In the genomic region with DNA sequence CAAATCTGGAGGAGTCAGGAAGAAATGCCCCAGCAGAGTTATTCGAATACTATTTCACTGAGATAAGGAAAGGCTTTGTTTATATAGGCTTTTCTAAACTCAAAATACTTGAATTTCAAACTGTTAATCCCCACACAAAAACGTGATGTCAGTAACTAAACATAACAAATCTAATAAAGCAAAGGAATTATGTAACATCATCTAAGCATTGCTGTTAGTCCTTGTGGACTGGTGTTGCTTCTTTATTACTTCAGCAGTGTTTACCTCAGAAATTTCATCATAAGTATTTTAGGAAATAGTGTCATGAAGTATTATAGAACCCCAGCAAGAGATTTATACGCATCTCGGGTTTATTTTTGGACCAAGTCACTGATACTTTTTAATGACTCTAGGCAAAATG, we compare ENCODE assay signal across 19 cellular contexts. TPM values are rescaled to one million over a fixed set of nuclear protein-coding genes. Genes with fewer than 3 reads are reported as not detected.
DNase-seq lines count a peak whose midpoint lies in the region; ATAC-seq and TF ChIP-seq lines count a peak whose summit lies in the region.
"Had no signal": no experiment of that assay in that cellular context is flagged by ENCODE, and none has a peak within 500 bp of the region (broad histone marks: within the 10 kb centered on the region; RNA-seq: fewer than 3 reads in every experiment).

No MANE protein-coding gene starts in this region.

- H3K27me3 ChIP-seq in right atrium auricular region (no peaks in the 10 kb centered on the region), left lung (no peaks in the 10 kb centered on the region), aorta (ENCODE audit: control insufficient read depth in 1 of 2, insufficient read depth in 2 of 2, low read length in 1 of 2) (no peaks in the 10 kb centered on the region), ovary (no peaks in the 10 kb centered on the region)

- TF ChIP-seq POLR2A in ovary (IDR thresholded peaks at IDR 0.05) (no peak), GM18505 (IDR thresholded peaks at IDR 0.05; ENCODE audit: borderline replicate concordance, extremely low read depth, insufficient read depth, insufficient read length) (no peak)

- peaks cover 0 to 26% of the 10 kb centered on the region in 2 donors for H3K4me1 ChIP-seq in right atrium auricular region
- peaks cover 0 to 23% of the 10 kb centered on the region in 2 donors for H3K4me1 ChIP-seq in left lung
- H3K4me1 ChIP-seq in aorta (ENCODE audit: control insufficient read depth in 1 of 2, insufficient read depth in 2 of 2, low read length in 2 of 2) = peaks cover 0 to 5% of the 10 kb centered on the region in 2 donors
- H3K4me1 ChIP-seq in ovary (ENCODE audit: insufficient read depth) = peaks cover 5% of the 10 kb centered on the region

- 3 to 8% methylated on average over 4 of the region's 4 CpGs for WGBS in aorta, 2 donors
- WGBS in ovary, 3 donors = 7 to 10% (median 9%) methylated on average over 4 of the region's 4 CpGs

- H3K36me3 ChIP-seq in right atrium auricular region (peaks cover 33% of the 10 kb centered on the region), left lung (peaks cover 0 to 41% of the 10 kb centered on the region in 2 donors), aorta (ENCODE audit: control insufficient read depth in 1 of 2, insufficient read depth in 2 of 2, low read length in 1 of 2) (peaks cover 0 to 3% of the 10 kb centered on the region in 2 donors), ovary (no peaks in the 10 kb centered on the region)

- no peak for TF ChIP-seq CTCF in right atrium auricular region (IDR thresholded peaks at IDR 0.05)
- TF ChIP-seq CTCF in choroid plexus epithelial cell (conservative IDR thresholded peaks at IDR 0.05; ENCODE audit: low read depth, low read length) = no peak
- TF ChIP-seq CTCF in left lung (IDR thresholded peaks at IDR 0.05) = no peak
- no peak for TF ChIP-seq CTCF in ovary (IDR thresholded peaks at IDR 0.05)

- no peak overlapping the region for H3K4me3 ChIP-seq in right atrium auricular region
- no peak overlapping the region for H3K4me3 ChIP-seq in choroid plexus epithelial cell (ENCODE audit: low read depth, low read length)
- H3K4me3 ChIP-seq in left lung = no peak overlapping the region
- no peak overlapping the region for H3K4me3 ChIP-seq in aorta (ENCODE audit: low read length in 2 of 2)
- no peak overlapping the region for H3K4me3 ChIP-seq in ovary

- ATAC-seq in Right ventricle myocardium inferior (peak; percentile 29), left lung (peak; percentile 25), aorta (ENCODE audit: low FRiP score) (peak; percentile 46), HG03460 (IDR thresholded peaks at IDR 0.05; ENCODE audit: unreplicated experiment) (no peak), GM18505 (IDR thresholded peaks at IDR 0.05; ENCODE audit: unreplicated experiment) (no peak)
- ATAC-seq: naive thymus-derived CD8-positive, alpha-beta T cell; stimulated activated naive CD8-positive, alpha-beta T cell treated with anti-CD3 and anti-CD28 coated beads, Interleukin-15, Interleukin-2, amounts not matched to agents 100 U/mL and 50 U/mL, for 24 hours had no signal

- DNase-seq in Right ventricle myocardium inferior (ENCODE audit: missing footprints) (no peak), right atrium auricular region (ENCODE audit: low spot score) (no peak), choroid plexus epithelial cell (ENCODE audit: low read depth) (peak; percentile 53), left lung (no peak), aorta (no peak), ovary (no peak)
- DNase-seq: activated B cell treated with CpG ODN at 0.5 μM for 24 hours; CD4-positive, alpha-beta T cell; cerebellar nuclear complex; DMS79; H7; Kasumi-1; naive thymus-derived CD8-positive, alpha-beta T cell; NCI-H146; SHP77; stimulated activated CD4-positive, alpha-beta T cell treated with anti-CD3 and anti-CD28 coated beads, Interleukin-15, amount 100 ng/mL, for 24 hours; stimulated activated naive CD8-positive, alpha-beta T cell treated with anti-CD3 and anti-CD28 coated beads, Interleukin-15, Interleukin-2, amounts not matched to agents 100 U/mL and 50 U/mL, for 24 hours had no signal

- no peaks in the 10 kb centered on the region for H3K9me3 ChIP-seq in right atrium auricular region
- H3K9me3 ChIP-seq in left lung = no peaks in the 10 kb centered on the region
- no peaks in the 10 kb centered on the region for H3K9me3 ChIP-seq in aorta (ENCODE audit: control insufficient read depth, low read length)
- no peaks in the 10 kb centered on the region for H3K9me3 ChIP-seq in ovary

- intact Hi-C loops in Right ventricle myocardium inferior (cut with DNase I) = no loop called here
- intact Hi-C loops in left lung (cut with DNase I) = no loop called here
- intact Hi-C loops in aorta (cut with DNase I) = no loop called here
- intact Hi-C loops in ovary (cut with DNase I) = no loop called here

- no peak for TF ChIP-seq EP300 in ovary (IDR thresholded peaks at IDR 0.05)

- no peak overlapping the region for H3K27ac ChIP-seq in right atrium auricular region
- no peak overlapping the region for H3K27ac ChIP-seq in left lung
- no peak overlapping the region for H3K27ac ChIP-seq in aorta (ENCODE audit: low read depth in 1 of 2, low read length in 2 of 2)
- peak overlapping the region in 1 of 2 donors; percentile 2 for H3K27ac ChIP-seq in ovary

RNA-seq across cellular contexts. Expression of a gene that starts 19.7 kb away (rescaled TPM):
- total RNA-seq in Right ventricle myocardium inferior (6.9 TPM), right atrium auricular region (10 to 100 TPM in 1 of 2 donors, 1 to 10 TPM in 1; 3.2 to 11.1 TPM), left lung (10 to 100 TPM; 13.8 to 16.2 TPM), aorta (10 to 100 TPM in 1 of 2 donors, 1 to 10 TPM in 1; 9.8 to 17.7 TPM), ovary (1 to 10 TPM; 3.8 to 9.5 (median 5.4) TPM)
- polyA plus RNA-seq in aorta (1 to 10 TPM; 2.8 to 6.5 TPM), ovary (1 to 10 TPM; 2.7 to 4.7 TPM)

RNA-seq across cellular contexts. Expression of a gene that starts 27.9 kb away (rescaled TPM):
- total RNA-seq in Right ventricle myocardium inferior (5.2 TPM), right atrium auricular region (1 to 10 TPM; 1.8 to 4.6 TPM), left lung (10 to 100 TPM in 1 of 2 donors, 1 to 10 TPM in 1; 8.6 to 14.2 TPM), aorta (1 to 10 TPM; 3.3 to 5.5 TPM), ovary (1 to 10 TPM; 4.7 to 9.4 (median 6.9) TPM)
- polyA plus RNA-seq in aorta (1 to 10 TPM; 3.9 to 5.6 TPM), ovary (1 to 10 TPM; 4.5 to 4.9 TPM)

RNA-seq across cellular contexts. Expression of a gene that starts 28.5 kb away (rescaled TPM):
- total RNA-seq in Right ventricle myocardium inferior (21.9 TPM), right atrium auricular region (10 to 100 TPM; 16.0 to 18.9 TPM), left lung (10 to 100 TPM; 25.5 to 31.0 TPM), aorta (10 to 100 TPM; 17.6 to 20.7 TPM), ovary (10 to 100 TPM; 16.5 to 28.1 (median 22.5) TPM)
- polyA plus RNA-seq in aorta (1 to 10 TPM; 6.5 to 8.8 TPM), ovary (10 to 100 TPM; 12.4 to 13.2 TPM)

Comparison
In these comparisons a context has a peak if more than half of its experiments do, and no peak if none do; other contexts are left out.
1. ATAC-seq: peak in Right ventricle myocardium inferior (single experiment), left lung (single experiment) and aorta (single experiment); none in HG03460 (single experiment) and GM18505 (single experiment).